In genomic region chr17:57937492-57937891, GRCh38 we compare ENCODE assay signal across 1 cellular context.
TF ChIP-seq lines count a peak whose summit lies in the region.

No MANE protein-coding gene starts in this region.

TF ChIP-seq in GM23338, 12 proteins besides CTCF, POLR2A, EP300 and RAD21 (continued from another document):
- TF ChIP-seq ZNF462 (CRISPR knock-in tag; IDR thresholded peaks at IDR 0.05) (no peak), ZNF331 (CRISPR knock-in tag; IDR thresholded peaks at IDR 0.05; ENCODE audit: low read depth) (no peak), ETS1 (IDR thresholded peaks at IDR 0.05) (no peak), CREB1 (CRISPR knock-in tag; IDR thresholded peaks at IDR 0.05; ENCODE audit: low read depth) (no peak)
